Comparison of ENCODE assay signal across 37 cellular contexts in the genomic region with DNA sequence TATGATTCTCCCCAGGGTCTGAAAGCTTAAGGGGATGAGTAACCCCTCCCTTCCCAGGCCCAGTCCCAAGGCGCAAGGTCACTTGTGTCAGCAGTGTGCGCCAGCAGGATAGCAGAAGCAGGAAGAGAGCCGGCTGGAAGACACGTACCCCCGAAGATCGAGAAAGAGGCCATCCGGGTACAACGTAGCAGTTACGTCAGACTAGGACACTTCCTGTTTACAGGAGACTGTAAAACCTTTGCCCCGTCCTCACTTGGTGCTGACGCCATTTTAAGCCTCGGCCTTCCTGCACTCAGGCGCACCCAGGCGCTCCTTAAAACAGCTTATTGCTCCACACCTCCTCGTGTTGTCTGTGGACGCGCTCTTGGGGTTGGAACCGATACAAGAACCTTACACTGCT. TPM values are rescaled to one million over a fixed set of nuclear protein-coding genes. Genes with fewer than 3 reads are reported as not detected.
"Had no signal": no experiment of that assay in that cellular context is flagged by ENCODE, and none has a peak within 500 bp of the region (broad histone marks: within the 10 kb centered on the region; RNA-seq: fewer than 3 reads in every experiment).

No MANE protein-coding gene starts in this region.

- H3K4me3 Mint-ChIP-seq: activated CD4-positive, alpha-beta memory T cell treated with anti-CD3 and anti-CD28 coated beads, Interleukin-2, amount 10 ng/mL, durations not matched to agents 7 days and 5 days; activated CD8-positive, alpha-beta memory T cell treated with anti-CD3 and anti-CD28 coated beads, Interleukin-2, amount 10 ng/mL, durations not matched to agents 7 days and 5 days; activated naive CD8-positive, alpha-beta T cell treated with anti-CD3 and anti-CD28 coated beads for 36 hours had no signal

- H3K27ac Mint-ChIP-seq: activated CD4-positive, alpha-beta memory T cell treated with anti-CD3 and anti-CD28 coated beads, Interleukin-2, amount 10 ng/mL, durations not matched to agents 7 days and 5 days; activated CD8-positive, alpha-beta memory T cell treated with anti-CD3 and anti-CD28 coated beads, Interleukin-2, amount 10 ng/mL, durations not matched to agents 7 days and 5 days; activated naive CD8-positive, alpha-beta T cell treated with anti-CD3 and anti-CD28 coated beads for 36 hours had no signal

- H3K27me3 Mint-ChIP-seq: activated CD4-positive, alpha-beta memory T cell treated with anti-CD3 and anti-CD28 coated beads, Interleukin-2, amount 10 ng/mL, durations not matched to agents 7 days and 5 days; activated CD8-positive, alpha-beta memory T cell treated with anti-CD3 and anti-CD28 coated beads, Interleukin-2, amount 10 ng/mL, durations not matched to agents 7 days and 5 days; activated naive CD8-positive, alpha-beta T cell treated with anti-CD3 and anti-CD28 coated beads for 36 hours had no signal

- DNase-seq: activated CD4-positive, alpha-beta memory T cell treated with anti-CD3 and anti-CD28 coated beads, Interleukin-2, amount 10 ng/mL, durations not matched to agents 7 days and 5 days; activated CD4-positive, alpha-beta T cell treated with anti-CD3 and anti-CD28 coated beads for 1 hour; activated CD4-positive, alpha-beta T cell treated with anti-CD3 and anti-CD28 coated beads for 48 hours; activated CD4-positive, CD25-positive, alpha-beta regulatory T cell; activated CD8-positive, alpha-beta memory T cell treated with anti-CD3 and anti-CD28 coated beads for 24 hours; activated CD8-positive, alpha-beta memory T cell treated with anti-CD3 and anti-CD28 coated beads, Interleukin-2, amount 10 ng/mL, durations not matched to agents 7 days and 5 days; activated CD8-positive, alpha-beta memory T cell treated with anti-CD3 and anti-CD28 coated beads, Interleukin-2, amount 50 U/mL, for 48 hours; activated effector memory CD4-positive, alpha-beta T cell treated with Interleukin-2 at 50 U/mL for 16 hours; activated naive CD4-positive, alpha-beta T cell; activated naive CD4-positive, alpha-beta T cell treated with anti-CD3 and anti-CD28 coated beads, Interleukin-2, amount 50 U/mL, for 16 hours; activated naive CD8-positive, alpha-beta T cell treated with anti-CD3 and anti-CD28 coated beads for 36 hours; activated T-cell treated with anti-CD3 and anti-CD28 coated beads, Interleukin-2, amount 50 U/mL, for 48 hours; amniotic stem cell; aorta; brain microvascular endothelial cell; central memory CD4-positive, alpha-beta T cell; NCI-H1048; NCI-H1105 treated with DMSO at 0.1 percent for 48 hours; NCI-H1436; NCI-H1694; NCI-H1930; NCI-H2081 treated with DMSO at 0.1 percent for 48 hours; NCI-H226; NCI-H446 treated with DMSO at 0.1 percent for 48 hours; NCI-H524; NCI-H69; NCI-H82; SHP77; SJCRH30; T1000; WERI-Rb-1 had no signal

- H3K4me1 ChIP-seq: SJCRH30 had no signal

- H3K27ac ChIP-seq: brain microvascular endothelial cell, SJCRH30, SK-N-MC, WERI-Rb-1 had no signal

- H3K27me3 ChIP-seq: brain microvascular endothelial cell, SJCRH30 had no signal

- H3K9me3 ChIP-seq: SJCRH30 had no signal

- H3K36me3 ChIP-seq: brain microvascular endothelial cell, SJCRH30, WERI-Rb-1 had no signal

- H3K4me3 ChIP-seq: SJCRH30, SK-N-MC had no signal

- H3K36me3 Mint-ChIP-seq: activated CD8-positive, alpha-beta memory T cell treated with anti-CD3 and anti-CD28 coated beads, Interleukin-2, amount 10 ng/mL, durations not matched to agents 7 days and 5 days; activated naive CD8-positive, alpha-beta T cell treated with anti-CD3 and anti-CD28 coated beads for 36 hours had no signal

- ATAC-seq: activated CD8-positive, alpha-beta memory T cell treated with anti-CD3 and anti-CD28 coated beads, Interleukin-2, amount 10 ng/mL, durations not matched to agents 7 days and 5 days; Panc1 had no signal

RNA-seq across cellular contexts. Expression of a gene that starts 6.5 kb away (rescaled TPM):
- total RNA-seq: activated CD4-positive, alpha-beta memory T cell treated with anti-CD3 and anti-CD28 coated beads, Interleukin-2, amount 10 ng/mL, durations not matched to agents 7 days and 5 days; activated CD8-positive, alpha-beta memory T cell treated with anti-CD3 and anti-CD28 coated beads, Interleukin-2, amount 10 ng/mL, durations not matched to agents 7 days and 5 days; activated naive CD8-positive, alpha-beta T cell treated with anti-CD3 and anti-CD28 coated beads for 36 hours; aorta; M059J; RPMI7951; SJCRH30; T-helper 1 cell treated with Interleukin-12 subunit alpha and Interleukin-12 subunit beta and Interleukin-4 antibody, amounts not matched to agents 30 ng/mL and 1 ng/mL, for 36 hours; T-helper 2 cell treated with Interferon-gamma antibody and Interleukin-4, amounts not matched to agents 100 ng/mL and 5 ng/mL, for 36 hours had no signal
- polyA plus RNA-seq: aorta had no signal

RNA-seq across cellular contexts. Expression of a gene that starts 9.8 kb away (rescaled TPM):
- total RNA-seq: activated CD4-positive, alpha-beta memory T cell treated with anti-CD3 and anti-CD28 coated beads, Interleukin-2, amount 10 ng/mL, durations not matched to agents 7 days and 5 days; activated CD8-positive, alpha-beta memory T cell treated with anti-CD3 and anti-CD28 coated beads, Interleukin-2, amount 10 ng/mL, durations not matched to agents 7 days and 5 days; activated naive CD8-positive, alpha-beta T cell treated with anti-CD3 and anti-CD28 coated beads for 36 hours; aorta; M059J; RPMI7951; SJCRH30; T-helper 1 cell treated with Interleukin-12 subunit alpha and Interleukin-12 subunit beta and Interleukin-4 antibody, amounts not matched to agents 30 ng/mL and 1 ng/mL, for 36 hours; T-helper 2 cell treated with Interferon-gamma antibody and Interleukin-4, amounts not matched to agents 100 ng/mL and 5 ng/mL, for 36 hours had no signal
- polyA plus RNA-seq: aorta had no signal

RNA-seq across cellular contexts. Expression of a gene that starts 15.1 kb away (rescaled TPM):
- total RNA-seq: activated CD4-positive, alpha-beta memory T cell treated with anti-CD3 and anti-CD28 coated beads, Interleukin-2, amount 10 ng/mL, durations not matched to agents 7 days and 5 days; activated CD8-positive, alpha-beta memory T cell treated with anti-CD3 and anti-CD28 coated beads, Interleukin-2, amount 10 ng/mL, durations not matched to agents 7 days and 5 days; activated naive CD8-positive, alpha-beta T cell treated with anti-CD3 and anti-CD28 coated beads for 36 hours; aorta; M059J; RPMI7951; SJCRH30; T-helper 1 cell treated with Interleukin-12 subunit alpha and Interleukin-12 subunit beta and Interleukin-4 antibody, amounts not matched to agents 30 ng/mL and 1 ng/mL, for 36 hours; T-helper 2 cell treated with Interferon-gamma antibody and Interleukin-4, amounts not matched to agents 100 ng/mL and 5 ng/mL, for 36 hours had no signal
- polyA plus RNA-seq: aorta had no signal

RNA-seq across cellular contexts. Expression of a gene that starts 23.9 kb away (rescaled TPM):
- total RNA-seq: activated CD4-positive, alpha-beta memory T cell treated with anti-CD3 and anti-CD28 coated beads, Interleukin-2, amount 10 ng/mL, durations not matched to agents 7 days and 5 days; activated CD8-positive, alpha-beta memory T cell treated with anti-CD3 and anti-CD28 coated beads, Interleukin-2, amount 10 ng/mL, durations not matched to agents 7 days and 5 days; activated naive CD8-positive, alpha-beta T cell treated with anti-CD3 and anti-CD28 coated beads for 36 hours; aorta; M059J; RPMI7951; SJCRH30; T-helper 1 cell treated with Interleukin-12 subunit alpha and Interleukin-12 subunit beta and Interleukin-4 antibody, amounts not matched to agents 30 ng/mL and 1 ng/mL, for 36 hours; T-helper 2 cell treated with Interferon-gamma antibody and Interleukin-4, amounts not matched to agents 100 ng/mL and 5 ng/mL, for 36 hours had no signal
- polyA plus RNA-seq: aorta had no signal

RNA-seq across cellular contexts. Expression of a gene that starts 50.4 kb away (rescaled TPM):
- total RNA-seq: activated CD4-positive, alpha-beta memory T cell treated with anti-CD3 and anti-CD28 coated beads, Interleukin-2, amount 10 ng/mL, durations not matched to agents 7 days and 5 days; activated CD8-positive, alpha-beta memory T cell treated with anti-CD3 and anti-CD28 coated beads, Interleukin-2, amount 10 ng/mL, durations not matched to agents 7 days and 5 days; activated naive CD8-positive, alpha-beta T cell treated with anti-CD3 and anti-CD28 coated beads for 36 hours; aorta; M059J; RPMI7951; SJCRH30; T-helper 1 cell treated with Interleukin-12 subunit alpha and Interleukin-12 subunit beta and Interleukin-4 antibody, amounts not matched to agents 30 ng/mL and 1 ng/mL, for 36 hours; T-helper 2 cell treated with Interferon-gamma antibody and Interleukin-4, amounts not matched to agents 100 ng/mL and 5 ng/mL, for 36 hours had no signal
- polyA plus RNA-seq: aorta had no signal
